ENCODE assay signal across 8 cellular contexts in the genomic region with DNA sequence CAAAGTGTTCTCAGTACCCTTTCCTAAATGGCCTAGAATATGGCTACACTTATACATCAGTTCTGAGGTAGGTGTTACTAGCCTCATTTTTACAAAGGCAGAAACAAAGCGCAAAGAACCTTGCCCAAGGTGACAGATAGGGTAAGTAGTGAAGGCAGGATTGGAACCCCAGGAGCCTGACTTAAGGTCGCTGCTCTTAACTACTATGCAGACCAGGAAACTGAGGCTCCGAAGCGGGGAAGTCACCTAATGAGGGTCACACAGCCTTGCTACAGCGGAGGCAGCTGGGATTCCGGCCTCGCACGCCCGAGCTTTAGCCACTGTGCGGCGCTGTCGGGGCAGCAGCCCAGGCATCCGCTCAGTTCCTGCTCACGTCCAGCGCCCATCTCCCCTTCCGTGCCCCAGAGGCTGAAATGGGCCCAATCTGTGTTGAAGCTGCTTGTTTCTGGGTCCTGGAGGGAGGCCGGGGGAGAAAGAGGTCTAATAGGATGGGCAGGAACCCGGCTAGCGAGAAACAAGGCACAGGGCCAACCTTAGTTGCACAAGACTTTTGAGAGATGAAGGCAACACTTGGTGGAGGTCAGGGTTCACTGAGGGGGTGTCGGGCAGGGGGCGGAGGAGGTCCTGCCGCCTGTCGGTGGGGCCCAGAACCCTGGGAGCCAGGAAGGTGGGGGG. TPM values are rescaled to one million over a fixed set of nuclear protein-coding genes. Genes with fewer than 3 reads are reported as not detected.
DNase-seq lines count a peak whose midpoint lies in the region; ATAC-seq, FAIRE-seq and TF ChIP-seq lines count a peak whose summit lies in the region.

No MANE protein-coding gene starts in this region.

- peak overlapping the region; percentile 88 for H3K27ac Mint-ChIP-seq in activated T-cell treated with anti-CD3 and anti-CD28 coated beads, Interleukin-2, amount 50 U/mL, for 72 hours

- peaks cover 43% of the 10 kb centered on the region for H3K4me1 Mint-ChIP-seq in activated T-cell treated with anti-CD3 and anti-CD28 coated beads, Interleukin-2, amount 50 U/mL, for 72 hours (ENCODE audit: low read depth)

- peaks cover 42% of the 10 kb centered on the region for H3K4me1 ChIP-seq in HUES6 (ENCODE audit: control insufficient read depth, insufficient read depth, low read length)
- peaks cover 35 to 56% of the 10 kb centered on the region in 2 experiments for H3K4me1 ChIP-seq in neutrophil (ENCODE audit: control insufficient read depth in 1 of 2, insufficient read depth in 1 of 2, low read depth in 1 of 2, low read length in 1 of 2)
- H3K4me1 ChIP-seq in thoracic aorta (ENCODE audit: control insufficient read depth in 1 of 2, low read depth in 2 of 2), result peaks cover 36 to 76% of the 10 kb centered on the region in 2 donors

- H3K4me3 ChIP-seq in HUES6 (ENCODE audit: low read depth, low read length) (peak overlapping the region; percentile 65), fibroblast of the aortic adventitia (ENCODE audit: low read depth, low read length) (peak overlapping the region; percentile 79), neutrophil (ENCODE audit: low read depth in 1 of 2, low read length in 1 of 2) (peak overlapping the region; percentile 70 to 86), thoracic aorta (peak overlapping the region; percentile 92)

- H3K9me3 ChIP-seq in HUES6 (ENCODE audit: control insufficient read depth, insufficient read depth, low read depth, low read length) (no peaks in the 10 kb centered on the region), neutrophil (no peaks in the 10 kb centered on the region), thoracic aorta (no peaks in the 10 kb centered on the region)

- FAIRE-seq in D721Med (lab: Jason Lieb, UNC), result no peak

- H3K27me3 ChIP-seq in HUES6 (ENCODE audit: control insufficient read depth, insufficient read depth, low read length) (peaks cover 100% of the 10 kb centered on the region), neutrophil (peaks cover 100% of the 10 kb centered on the region), thoracic aorta (replicated peaks; ENCODE audit: insufficient read depth) (no peaks in the 10 kb centered on the region)

- no peaks in the 10 kb centered on the region for H3K36me3 ChIP-seq in HUES6 (ENCODE audit: control insufficient read depth, insufficient read depth, low read length)
- no peaks in the 10 kb centered on the region for H3K36me3 ChIP-seq in neutrophil
- H3K36me3 ChIP-seq in thoracic aorta, result peaks cover 3% of the 10 kb centered on the region

- peaks cover 2 to 3% of the 10 kb centered on the region in 2 donors for H3K36me3 Mint-ChIP-seq in activated T-cell treated with anti-CD3 and anti-CD28 coated beads, Interleukin-2, amount 50 U/mL, for 72 hours (ENCODE audit: insufficient read depth in 2 of 2)

- TF ChIP-seq CTCF in D721Med (IDR thresholded peaks at IDR 0.05; ENCODE audit: insufficient read depth, missing control alignments) (peak; percentile 77), fibroblast of the aortic adventitia (IDR thresholded peaks at IDR 0.05; ENCODE audit: insufficient read depth, low read length) (peak; percentile 100), neutrophil (IDR thresholded peaks at IDR 0.05) (no peak), thoracic aorta (IDR thresholded peaks at IDR 0.05) (peak; percentile 86)

- peak; percentile 50 for ATAC-seq in GM21515 (IDR thresholded peaks at IDR 0.05; ENCODE audit: unreplicated experiment)
- ATAC-seq in activated T-cell treated with anti-CD3 and anti-CD28 coated beads, Interleukin-2, amount 50 U/mL, for 72 hours (replicated peaks in 1 of 2), result peak; percentile 33 to 52
- ATAC-seq in thoracic aorta (ENCODE audit: insufficient number of reproducible peaks, low FRiP score, low read depth), result no peak

- H3K27ac ChIP-seq in HUES6 (ENCODE audit: low read depth, low read length), result no peak overlapping the region
- H3K27ac ChIP-seq in neutrophil, result no peak overlapping the region
- H3K27ac ChIP-seq in thoracic aorta, result peak overlapping the region; percentile 90 to 94

- H3K27me3 Mint-ChIP-seq in activated T-cell treated with anti-CD3 and anti-CD28 coated beads, Interleukin-2, amount 50 U/mL, for 72 hours (ENCODE audit: low read depth), result peaks cover 34% of the 10 kb centered on the region

- peak overlapping the region; percentile 54 for H3K9ac ChIP-seq in HUES6 (ENCODE audit: low read length)

- peak; percentile 64 for DNase-seq in D721Med (ENCODE audit: insufficient read length, low spot score)
- peak; percentile 86 to 87 for DNase-seq in activated T-cell treated with anti-CD3 and anti-CD28 coated beads, Interleukin-2, amount 50 U/mL, for 72 hours
- DNase-seq in fibroblast of the aortic adventitia (ENCODE audit: low read depth), result peak; percentile 75
- DNase-seq in thoracic aorta (ENCODE audit: low spot score), result peak; percentile 42

- peak overlapping the region; percentile 98 for H3K4me3 Mint-ChIP-seq in activated T-cell treated with anti-CD3 and anti-CD28 coated beads, Interleukin-2, amount 50 U/mL, for 72 hours

- no peaks in the 10 kb centered on the region for H3K9me3 Mint-ChIP-seq in activated T-cell treated with anti-CD3 and anti-CD28 coated beads, Interleukin-2, amount 50 U/mL, for 72 hours

TF ChIP-seq in PFSK-1, 5 proteins besides CTCF, POLR2A, EP300 and RAD21:
- peak; percentile 60 for TF ChIP-seq FOXP2 (optimal IDR thresholded peaks at IDR 0.05; ENCODE audit: borderline replicate concordance, extremely low read depth, extremely low read length, insufficient read depth)
- TF ChIP-seq TAF1 (IDR thresholded peaks at IDR 0.05; ENCODE audit: borderline replicate concordance, insufficient read depth, low read length), result no peak
- no peak for TF ChIP-seq REST (IDR thresholded peaks at IDR 0.05; ENCODE audit: insufficient read depth in 1 of 2, low read depth in 2 of 2, low read length in 2 of 2)
- TF ChIP-seq SIN3A (IDR thresholded peaks at IDR 0.05; ENCODE audit: borderline replicate concordance, insufficient read depth, low read length), result no peak
- 0 out of 2 replicates have a peak, but pooled peaks have one; percentile 20 for TF ChIP-seq POLR2AphosphoS5 (IDR thresholded peaks at IDR 0.05; ENCODE audit: low read depth, low read length)

RNA-seq across cellular contexts. Expression of gene FOXD2, which starts 1.4 kb away (rescaled TPM):
- 1.8 TPM for polyA plus RNA-seq in PFSK-1 (2012; ENCODE audit: insufficient read length, low read depth)
- under 1 TPM; 0.14 to 0.28 TPM for total RNA-seq in activated T-cell treated with anti-CD3 and anti-CD28 coated beads, Interleukin-2, amount 50 U/mL, for 72 hours
- under 0.01 and 0.36 TPM in 2 replicates for total RNA-seq in fibroblast of the aortic adventitia (ENCODE audit: low replicate concordance)
- 1 to 10 TPM; 4.9 TPM for total RNA-seq in thoracic aorta

RNA-seq across cellular contexts. Expression of gene FOXE3, which starts 20.4 kb away (rescaled TPM):
- 0.19 TPM for polyA plus RNA-seq in PFSK-1 (2012; ENCODE audit: insufficient read length, low read depth)
- not detected for total RNA-seq in activated T-cell treated with anti-CD3 and anti-CD28 coated beads, Interleukin-2, amount 50 U/mL, for 72 hours
- not detected in 2 replicates for total RNA-seq in fibroblast of the aortic adventitia (ENCODE audit: low replicate concordance)
- total RNA-seq in thoracic aorta, result under 1 TPM in 1 of 2 donors, not detected in 1; 0.28 TPM

Comparison
In these comparisons a context has a peak if more than half of its experiments do, and no peak if none do; other contexts are left out.
1. H3K27ac ChIP-seq: peak in thoracic aorta (2 of 2); none in HUES6 (single experiment) and neutrophil (single experiment).
2. Peak in every context shown above with its lines, with median percentiles within 50 percentile points of each other: DNase-seq and H3K4me3 ChIP-seq.